Comparison of ENCODE assay signal across 1 cellular context in the genomic region with DNA sequence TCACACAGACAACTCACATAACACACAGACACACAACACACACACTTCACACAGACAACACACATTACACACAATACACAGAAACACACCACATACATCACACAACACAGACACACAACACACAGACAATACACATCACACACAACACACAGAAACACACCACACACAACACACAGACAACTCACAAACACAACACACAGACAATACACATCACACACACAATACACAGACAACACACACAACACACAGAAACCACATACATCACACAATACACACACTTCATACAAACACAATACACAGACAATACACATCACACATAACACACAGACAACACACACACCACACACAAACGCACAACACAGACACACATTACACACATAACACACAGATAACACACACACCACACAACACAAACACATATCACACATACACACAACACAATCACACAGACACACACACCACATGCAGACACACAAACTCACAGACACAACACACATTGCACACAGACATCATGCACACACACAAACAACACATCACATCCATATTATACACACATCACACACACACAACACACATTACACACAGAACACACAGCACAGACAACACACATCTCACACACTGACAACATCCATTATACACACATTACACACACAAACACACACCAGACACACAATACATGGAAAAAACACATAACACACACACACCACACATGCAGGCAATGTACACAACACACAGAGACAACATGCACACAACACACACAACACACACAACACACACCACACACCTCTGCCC.
A peak's percentile ranks its signal among the peaks of the same experiment; 100 is the strongest.
TF ChIP-seq lines count a peak whose summit lies in the region.

No MANE protein-coding gene starts in this region.

TF ChIP-seq in HEK293, 187 proteins besides CTCF, POLR2A, EP300 and RAD21 (continued from another document):
- TF ChIP-seq, protein P1, sequence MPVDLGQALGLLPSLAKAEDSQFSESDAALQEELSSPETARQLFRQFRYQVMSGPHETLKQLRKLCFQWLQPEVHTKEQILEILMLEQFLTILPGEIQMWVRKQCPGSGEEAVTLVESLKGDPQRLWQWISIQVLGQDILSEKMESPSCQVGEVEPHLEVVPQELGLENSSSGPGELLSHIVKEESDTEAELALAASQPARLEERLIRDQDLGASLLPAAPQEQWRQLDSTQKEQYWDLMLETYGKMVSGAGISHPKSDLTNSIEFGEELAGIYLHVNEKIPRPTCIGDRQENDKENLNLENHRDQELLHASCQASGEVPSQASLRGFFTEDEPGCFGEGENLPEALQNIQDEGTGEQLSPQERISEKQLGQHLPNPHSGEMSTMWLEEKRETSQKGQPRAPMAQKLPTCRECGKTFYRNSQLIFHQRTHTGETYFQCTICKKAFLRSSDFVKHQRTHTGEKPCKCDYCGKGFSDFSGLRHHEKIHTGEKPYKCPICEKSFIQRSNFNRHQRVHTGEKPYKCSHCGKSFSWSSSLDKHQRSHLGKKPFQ (tag by site-specific recombination; IDR thresholded peaks at IDR 0.05): 0 out of 2 replicates have a peak, but pooled peaks have one; percentile 57
- TF ChIP-seq, protein P2, sequence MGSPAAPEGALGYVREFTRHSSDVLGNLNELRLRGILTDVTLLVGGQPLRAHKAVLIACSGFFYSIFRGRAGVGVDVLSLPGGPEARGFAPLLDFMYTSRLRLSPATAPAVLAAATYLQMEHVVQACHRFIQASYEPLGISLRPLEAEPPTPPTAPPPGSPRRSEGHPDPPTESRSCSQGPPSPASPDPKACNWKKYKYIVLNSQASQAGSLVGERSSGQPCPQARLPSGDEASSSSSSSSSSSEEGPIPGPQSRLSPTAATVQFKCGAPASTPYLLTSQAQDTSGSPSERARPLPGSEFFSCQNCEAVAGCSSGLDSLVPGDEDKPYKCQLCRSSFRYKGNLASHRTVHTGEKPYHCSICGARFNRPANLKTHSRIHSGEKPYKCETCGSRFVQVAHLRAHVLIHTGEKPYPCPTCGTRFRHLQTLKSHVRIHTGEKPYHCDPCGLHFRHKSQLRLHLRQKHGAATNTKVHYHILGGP (tag by site-specific recombination; IDR thresholded peaks at IDR 0.05): no peak
- no peak for TF ChIP-seq ZNF792 (tag by site-specific recombination; IDR thresholded peaks at IDR 0.05)
- TF ChIP-seq YY2 (tag by site-specific recombination; IDR thresholded peaks at IDR 0.05): peak; percentile 34; the same call in 1 of the 2 replicates
- peak; percentile 49; the same call in 1 of the 2 replicates for TF ChIP-seq ZNF202 (tag by site-specific recombination; IDR thresholded peaks at IDR 0.05; ENCODE audit: borderline replicate concordance)
- TF ChIP-seq ZNF777 (tag by site-specific recombination; IDR thresholded peaks at IDR 0.05; ENCODE audit: borderline replicate concordance): peak; percentile 54; the same call in 1 of the 2 replicates
- no peak for TF ChIP-seq KLF16 (tag by site-specific recombination; IDR thresholded peaks at IDR 0.05)
- TF ChIP-seq, protein P3, sequence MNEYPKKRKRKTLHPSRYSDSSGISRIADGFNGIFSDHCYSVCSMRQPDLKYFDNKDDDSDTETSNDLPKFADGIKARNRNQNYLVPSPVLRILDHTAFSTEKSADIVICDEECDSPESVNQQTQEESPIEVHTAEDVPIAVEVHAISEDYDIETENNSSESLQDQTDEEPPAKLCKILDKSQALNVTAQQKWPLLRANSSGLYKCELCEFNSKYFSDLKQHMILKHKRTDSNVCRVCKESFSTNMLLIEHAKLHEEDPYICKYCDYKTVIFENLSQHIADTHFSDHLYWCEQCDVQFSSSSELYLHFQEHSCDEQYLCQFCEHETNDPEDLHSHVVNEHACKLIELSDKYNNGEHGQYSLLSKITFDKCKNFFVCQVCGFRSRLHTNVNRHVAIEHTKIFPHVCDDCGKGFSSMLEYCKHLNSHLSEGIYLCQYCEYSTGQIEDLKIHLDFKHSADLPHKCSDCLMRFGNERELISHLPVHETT (tag by site-specific recombination; IDR thresholded peaks at IDR 0.05): peak; percentile 13; the same call in 1 of the 2 replicates
- no peak for TF ChIP-seq ZNF274 (IDR thresholded peaks at IDR 0.05; ENCODE audit: low read length)
- TF ChIP-seq ZNF274 (tag by site-specific recombination; IDR thresholded peaks at IDR 0.05; ENCODE audit: borderline replicate concordance): 0 out of 2 replicates have a peak, but pooled peaks have one; percentile 58
- TF ChIP-seq ZNF24 (tag by site-specific recombination; IDR thresholded peaks at IDR 0.05): no peak
- no peak for TF ChIP-seq ZNF354C (tag by site-specific recombination; IDR thresholded peaks at IDR 0.05; ENCODE audit: borderline replicate concordance, low read depth)
- TF ChIP-seq HOXA7 (CRISPR knock-in tag; IDR thresholded peaks at IDR 0.05; ENCODE audit: borderline replicate concordance): no peak
- TF ChIP-seq IKZF3 (tag by site-specific recombination; IDR thresholded peaks at IDR 0.05): no peak
- TF ChIP-seq, protein P4, sequence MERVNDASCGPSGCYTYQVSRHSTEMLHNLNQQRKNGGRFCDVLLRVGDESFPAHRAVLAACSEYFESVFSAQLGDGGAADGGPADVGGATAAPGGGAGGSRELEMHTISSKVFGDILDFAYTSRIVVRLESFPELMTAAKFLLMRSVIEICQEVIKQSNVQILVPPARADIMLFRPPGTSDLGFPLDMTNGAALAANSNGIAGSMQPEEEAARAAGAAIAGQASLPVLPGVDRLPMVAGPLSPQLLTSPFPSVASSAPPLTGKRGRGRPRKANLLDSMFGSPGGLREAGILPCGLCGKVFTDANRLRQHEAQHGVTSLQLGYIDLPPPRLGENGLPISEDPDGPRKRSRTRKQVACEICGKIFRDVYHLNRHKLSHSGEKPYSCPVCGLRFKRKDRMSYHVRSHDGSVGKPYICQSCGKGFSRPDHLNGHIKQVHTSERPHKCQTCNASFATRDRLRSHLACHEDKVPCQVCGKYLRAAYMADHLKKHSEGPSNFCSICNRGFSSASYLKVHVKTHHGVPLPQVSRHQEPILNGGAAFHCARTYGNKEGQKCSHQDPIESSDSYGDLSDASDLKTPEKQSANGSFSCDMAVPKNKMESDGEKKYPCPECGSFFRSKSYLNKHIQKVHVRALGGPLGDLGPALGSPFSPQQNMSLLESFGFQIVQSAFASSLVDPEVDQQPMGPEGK (tag by site-specific recombination; IDR thresholded peaks at IDR 0.05): no peak; the same call in 1 of the 2 replicates
- TF ChIP-seq ZNF239 (tag by site-specific recombination; IDR thresholded peaks at IDR 0.05): peak; percentile 7
- TF ChIP-seq ZNF747 (tag by site-specific recombination; IDR thresholded peaks at IDR 0.05): no peak
- no peak for TF ChIP-seq PRDM1 (tag by site-specific recombination; IDR thresholded peaks at IDR 0.05)
- TF ChIP-seq ZBTB48 (tag by site-specific recombination; IDR thresholded peaks at IDR 0.05): 0 out of 2 replicates have a peak, but pooled peaks have one; percentile 30
- no peak for TF ChIP-seq ZNF302 (tag by site-specific recombination; IDR thresholded peaks at IDR 0.05; ENCODE audit: low read depth)
- TF ChIP-seq, protein P5, sequence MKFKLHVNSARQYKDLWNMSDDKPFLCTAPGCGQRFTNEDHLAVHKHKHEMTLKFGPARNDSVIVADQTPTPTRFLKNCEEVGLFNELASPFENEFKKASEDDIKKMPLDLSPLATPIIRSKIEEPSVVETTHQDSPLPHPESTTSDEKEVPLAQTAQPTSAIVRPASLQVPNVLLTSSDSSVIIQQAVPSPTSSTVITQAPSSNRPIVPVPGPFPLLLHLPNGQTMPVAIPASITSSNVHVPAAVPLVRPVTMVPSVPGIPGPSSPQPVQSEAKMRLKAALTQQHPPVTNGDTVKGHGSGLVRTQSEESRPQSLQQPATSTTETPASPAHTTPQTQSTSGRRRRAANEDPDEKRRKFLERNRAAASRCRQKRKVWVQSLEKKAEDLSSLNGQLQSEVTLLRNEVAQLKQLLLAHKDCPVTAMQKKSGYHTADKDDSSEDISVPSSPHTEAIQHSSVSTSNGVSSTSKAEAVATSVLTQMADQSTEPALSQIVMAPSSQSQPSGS (tag by site-specific recombination; IDR thresholded peaks at IDR 0.05; ENCODE audit: low read depth): no peak
- no peak for TF ChIP-seq ZNF624 (tag by site-specific recombination; IDR thresholded peaks at IDR 0.05)
- peak; percentile 76; the same call in 1 of the 2 replicates for TF ChIP-seq ZNF670 (tag by site-specific recombination; IDR thresholded peaks at IDR 0.05; ENCODE audit: low read depth)
- TF ChIP-seq, protein P6, sequence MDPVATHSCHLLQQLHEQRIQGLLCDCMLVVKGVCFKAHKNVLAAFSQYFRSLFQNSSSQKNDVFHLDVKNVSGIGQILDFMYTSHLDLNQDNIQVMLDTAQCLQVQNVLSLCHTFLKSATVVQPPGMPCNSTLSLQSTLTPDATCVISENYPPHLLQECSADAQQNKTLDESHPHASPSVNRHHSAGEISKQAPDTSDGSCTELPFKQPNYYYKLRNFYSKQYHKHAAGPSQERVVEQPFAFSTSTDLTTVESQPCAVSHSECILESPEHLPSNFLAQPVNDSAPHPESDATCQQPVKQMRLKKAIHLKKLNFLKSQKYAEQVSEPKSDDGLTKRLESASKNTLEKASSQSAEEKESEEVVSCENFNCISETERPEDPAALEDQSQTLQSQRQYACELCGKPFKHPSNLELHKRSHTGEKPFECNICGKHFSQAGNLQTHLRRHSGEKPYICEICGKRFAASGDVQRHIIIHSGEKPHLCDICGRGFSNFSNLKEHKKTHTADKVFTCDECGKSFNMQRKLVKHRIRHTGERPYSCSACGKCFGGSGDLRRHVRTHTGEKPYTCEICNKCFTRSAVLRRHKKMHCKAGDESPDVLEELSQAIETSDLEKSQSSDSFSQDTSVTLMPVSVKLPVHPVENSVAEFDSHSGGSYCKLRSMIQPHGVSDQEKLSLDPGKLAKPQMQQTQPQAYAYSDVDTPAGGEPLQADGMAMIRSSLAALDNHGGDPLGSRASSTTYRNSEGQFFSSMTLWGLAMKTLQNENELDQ (tag by site-specific recombination; IDR thresholded peaks at IDR 0.05; ENCODE audit: low read depth): no peak
- TF ChIP-seq, protein P7, sequence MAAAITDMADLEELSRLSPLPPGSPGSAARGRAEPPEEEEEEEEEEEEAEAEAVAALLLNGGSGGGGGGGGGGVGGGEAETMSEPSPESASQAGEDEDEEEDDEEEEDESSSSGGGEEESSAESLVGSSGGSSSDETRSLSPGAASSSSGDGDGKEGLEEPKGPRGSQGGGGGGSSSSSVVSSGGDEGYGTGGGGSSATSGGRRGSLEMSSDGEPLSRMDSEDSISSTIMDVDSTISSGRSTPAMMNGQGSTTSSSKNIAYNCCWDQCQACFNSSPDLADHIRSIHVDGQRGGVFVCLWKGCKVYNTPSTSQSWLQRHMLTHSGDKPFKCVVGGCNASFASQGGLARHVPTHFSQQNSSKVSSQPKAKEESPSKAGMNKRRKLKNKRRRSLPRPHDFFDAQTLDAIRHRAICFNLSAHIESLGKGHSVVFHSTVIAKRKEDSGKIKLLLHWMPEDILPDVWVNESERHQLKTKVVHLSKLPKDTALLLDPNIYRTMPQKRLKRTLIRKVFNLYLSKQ (tag by site-specific recombination; IDR thresholded peaks at IDR 0.05; ENCODE audit: borderline replicate concordance): no peak; the same call in 1 of the 2 replicates
- TF ChIP-seq ZBTB8A (tag by site-specific recombination; IDR thresholded peaks at IDR 0.05): no peak
- no peak for TF ChIP-seq SETDB1 (IDR thresholded peaks at IDR 0.05; ENCODE audit: insufficient read length, low read length)
- TF ChIP-seq ZNF473 (tag by site-specific recombination; IDR thresholded peaks at IDR 0.05): 0 out of 2 replicates have a peak, but pooled peaks have one; percentile 11
- no peak for TF ChIP-seq ZNF621 (tag by site-specific recombination; IDR thresholded peaks at IDR 0.05)
- no peak for TF ChIP-seq GFI1B (tag by site-specific recombination; IDR thresholded peaks at IDR 0.05)
- no peak for TF ChIP-seq ZNF140 (tag by site-specific recombination; IDR thresholded peaks at IDR 0.05)
- no peak for TF ChIP-seq ZNF664 (tag by site-specific recombination; IDR thresholded peaks at IDR 0.05)
- no peak for TF ChIP-seq KLF8 (tag by site-specific recombination; IDR thresholded peaks at IDR 0.05)
- TF ChIP-seq, protein P8, sequence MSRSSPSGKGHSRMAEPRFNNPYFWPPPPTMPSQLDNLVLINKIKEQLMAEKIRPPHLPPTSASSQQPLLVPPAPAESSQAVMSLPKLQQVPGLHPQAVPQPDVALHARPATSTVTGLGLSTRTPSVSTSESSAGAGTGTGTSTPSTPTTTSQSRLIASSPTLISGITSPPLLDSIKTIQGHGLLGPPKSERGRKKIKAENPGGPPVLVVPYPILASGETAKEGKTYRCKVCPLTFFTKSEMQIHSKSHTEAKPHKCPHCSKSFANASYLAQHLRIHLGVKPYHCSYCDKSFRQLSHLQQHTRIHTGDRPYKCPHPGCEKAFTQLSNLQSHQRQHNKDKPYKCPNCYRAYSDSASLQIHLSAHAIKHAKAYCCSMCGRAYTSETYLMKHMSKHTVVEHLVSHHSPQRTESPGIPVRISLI (tag by site-specific recombination; IDR thresholded peaks at IDR 0.05): no peak
- TF ChIP-seq ZNF423 (tag by site-specific recombination; IDR thresholded peaks at IDR 0.05): no peak
- TF ChIP-seq KLF1 (tag by site-specific recombination; IDR thresholded peaks at IDR 0.05): no peak; the same call in 1 of the 2 replicates
- peak; percentile 96; the same call in 1 of the 2 replicates for TF ChIP-seq ZNF114 (tag by site-specific recombination; IDR thresholded peaks at IDR 0.05)
- no peak for TF ChIP-seq ZNF157 (tag by site-specific recombination; IDR thresholded peaks at IDR 0.05)
